8 cellular contexts compared by ENCODE assay signal in genomic region chr12:123971770-123972447, GRCh38. TPM values are rescaled to one million over a fixed set of nuclear protein-coding genes. Genes with fewer than 3 reads are reported as not detected.
A peak's percentile ranks its signal among the peaks of the same experiment; 100 is the strongest.
DNase-seq lines count a peak whose midpoint lies in the region; ATAC-seq, FAIRE-seq and TF ChIP-seq lines count a peak whose summit lies in the region.

No MANE protein-coding gene starts in this region.

- H3K4me1 ChIP-seq in HUES6 (ENCODE audit: control insufficient read depth, insufficient read depth, low read length) (peaks cover 4% of the 10 kb centered on the region), K562 (replicated peaks in 1 of 2; ENCODE audit: control insufficient read depth in 2 of 2, insufficient read depth in 2 of 2, low read length in 2 of 2) (peaks cover 16 to 25% of the 10 kb centered on the region in 2 experiments; a peak in 4 of 5 replicates), skeletal muscle tissue (ENCODE audit: control insufficient read depth in 3 of 3, insufficient read depth in 3 of 3, low read length in 3 of 3) (peaks cover 7 to 19% (median 9%) of the 10 kb centered on the region in 3 donors)

- H3K9me1 ChIP-seq in K562 (ENCODE audit: control insufficient read depth, insufficient read depth, low read length): peaks cover 2% of the 10 kb centered on the region

- peaks cover 5% of the 10 kb centered on the region for H3K36me3 ChIP-seq in HUES6 (ENCODE audit: control insufficient read depth, insufficient read depth, low read length)
- H3K36me3 ChIP-seq in K562 (ENCODE audit: control insufficient read depth, insufficient read depth, low read length): peaks cover 18% of the 10 kb centered on the region; the same call in 2 of the 3 replicates
- peaks cover 3 to 10% (median 6%) of the 10 kb centered on the region in 3 donors for H3K36me3 ChIP-seq in skeletal muscle tissue (ENCODE audit: control insufficient read depth in 3 of 3, insufficient read depth in 3 of 3, low read length in 3 of 3)

- H3K36me3 Mint-ChIP-seq in T-helper 17 cell (ENCODE audit: low read depth): peaks cover 8% of the 10 kb centered on the region

- in situ Hi-C loops in K562 (cut with MboI): no loop called here

- H3K9ac ChIP-seq in HUES6 (ENCODE audit: low read length) (peak overlapping the region; percentile 38), K562 (ENCODE audit: insufficient read depth in 1 of 2, low read depth in 2 of 2, low read length in 2 of 2) (peak overlapping the region; percentile 62 to 92), skeletal muscle tissue (ENCODE audit: low read depth in 1 of 3, low read length in 3 of 3) (peak overlapping the region; percentile 82 to 89 (median 87))

- H3K9me3 ChIP-seq in HUES6 (ENCODE audit: control insufficient read depth, insufficient read depth, low read depth, low read length) (no peaks in the 10 kb centered on the region), T-helper 17 cell (ENCODE audit: control insufficient read depth, low read length, poor library complexity, severe bottlenecking) (no peaks in the 10 kb centered on the region), K562 (replicated peaks; ENCODE audit: control insufficient read depth, insufficient read depth, low read depth, low read length) (no peaks in the 10 kb centered on the region), iPS-18c (ENCODE audit: control insufficient read depth, insufficient read depth, low read length) (no peaks in the 10 kb centered on the region), skeletal muscle tissue (ENCODE audit: control insufficient read depth in 3 of 3, low read length in 3 of 3) (no peaks in the 10 kb centered on the region)

- H3K27me3 ChIP-seq in HUES6 (ENCODE audit: control insufficient read depth, insufficient read depth, low read length) (peaks cover 76% of the 10 kb centered on the region), K562 (ENCODE audit: control insufficient read depth in 2 of 2, insufficient read depth in 2 of 2, low read length in 2 of 2) (no peaks in the 10 kb centered on the region), skeletal muscle tissue (ENCODE audit: control insufficient read depth in 3 of 3, insufficient read depth in 3 of 3, low read length in 3 of 3) (no peaks in the 10 kb centered on the region)

- WGBS in K562 (ENCODE audit: insufficient coverage, low coverage, missing lambda C conversion rate): 1% methylated on average over 36 of the region's 54 CpGs

- H2AFZ ChIP-seq in K562 (ENCODE audit: low read depth, low read length): peak overlapping the region; percentile 60

- TF ChIP-seq POLR2A in K562 (conservative IDR thresholded peaks at IDR 0.05): no peak

- no peak for TF ChIP-seq CTCF in K562 (IDR thresholded peaks at IDR 0.05 in 2 of 3, conservative IDR thresholded peaks at IDR 0.05 in 1 of 3; ENCODE audit: insufficient read depth in 2 of 3, low read depth in 1 of 3, low read length in 3 of 3)

- peak overlapping the region; percentile 85 for H3K4me2 ChIP-seq in K562 (ENCODE audit: insufficient read depth, low read length)

- no peak for TF ChIP-seq EP300 in K562 (IDR thresholded peaks at IDR 0.05; ENCODE audit: low read length)

- POLR2A ChIA-PET in K562 (lab: Yijun Ruan, JAX): interaction anchor here (0.6 to 1.0 kb wide), 3 partner anchors 28 to 939 kb away, joined by 3 to 4 read pairs (median 3); no protein-coding TSS in a partner anchor

- peak; percentile 26 for DNase-seq in AG20443 (ENCODE audit: low spot score)
- DNase-seq in T-helper 17 cell: peak in 2 of 3 donors; percentile 12 to 28
- DNase-seq in K562 (ENCODE audit: extremely low read depth in 1 of 4, low spot score in 3 of 4): peak in 3 of 4 experiments; percentile 24 to 52 (median 27)
- DNase-seq in MV-4-11 (lab: John Stamatoyannopoulos, UW): no peak

- peaks cover 29% of the 10 kb centered on the region for H3K4me1 Mint-ChIP-seq in T-helper 17 cell

- ATAC-seq in GM19452 (IDR thresholded peaks at IDR 0.05; ENCODE audit: unreplicated experiment) (peak; percentile 5), T-helper 17 cell (no peak), K562 (peak; percentile 18)

- BruUV-seq in K562 (replicated peaks; lab: Mats Ljungman, UMichigan): no TSS peak

- H3K27ac Mint-ChIP-seq in T-helper 17 cell: peak overlapping the region; percentile 84

- 0 out of 2 replicates have a peak, but pooled peaks cover 3% of the 10 kb centered on the region for H4K20me1 ChIP-seq in K562 (replicated peaks; ENCODE audit: control insufficient read depth, insufficient read depth, low read length)

- intact Hi-C loops in K562 (cut with micrococcal nuclease): no loop called here

- H3K4me3 Mint-ChIP-seq in T-helper 17 cell: peak overlapping the region; percentile 94

- H3K4me3 ChIP-seq in HUES6 (ENCODE audit: low read depth, low read length): peak overlapping the region; percentile 14
- peak overlapping the region; percentile 65 for H3K4me3 ChIP-seq in K562
- peak overlapping the region; percentile 44; the same call in 1 of the 2 replicates for H3K4me3 ChIP-seq in iPS-18c (ENCODE audit: insufficient read depth, low read depth, low read length)
- peak overlapping the region; percentile 76 to 84 (median 84) for H3K4me3 ChIP-seq in skeletal muscle tissue (ENCODE audit: low read length in 3 of 3)

- FAIRE-seq in K562 (lab: Jason Lieb, UNC): peak; percentile 42

- H3K27me3 Mint-ChIP-seq in T-helper 17 cell: no peaks in the 10 kb centered on the region

- H3K79me2 ChIP-seq in K562 (ENCODE audit: control insufficient read depth, insufficient read depth, low read length): peaks cover 42% of the 10 kb centered on the region

- H3K27ac ChIP-seq in HUES6 (ENCODE audit: low read depth, low read length) (no peak overlapping the region), K562 (ENCODE audit: extremely low read depth, low read depth, low read length) (peak overlapping the region; percentile 55; the same call in 2 of the 3 replicates), skeletal muscle tissue (ENCODE audit: low read depth, low read length) (peak overlapping the region; percentile 84)

- CTCF ChIA-PET in K562 (lab: Yijun Ruan, JAX; ENCODE audit: low intra/inter-chr PET ratio): no interaction called here

- TF ChIP-seq RAD21 in K562 (CRISPR knock-in tag; conservative IDR thresholded peaks at IDR 0.05 in 1 of 2, IDR thresholded peaks at IDR 0.05 in 1 of 2): no peak

TF ChIP-seq in K562, 482 proteins besides CTCF, POLR2A, EP300 and RAD21 (continues in another document):
- TF ChIP-seq PKNOX1 (IDR thresholded peaks at IDR 0.05): no peak
- TF ChIP-seq BCL6 (CRISPR knock-in tag; IDR thresholded peaks at IDR 0.05): no peak
- TF ChIP-seq ZNF143 (CRISPR knock-in tag; IDR thresholded peaks at IDR 0.05): no peak
- TF ChIP-seq PML (IDR thresholded peaks at IDR 0.05; ENCODE audit: low read length): no peak
- peak; percentile 17 for TF ChIP-seq PHF20 (IDR thresholded peaks at IDR 0.05; ENCODE audit: partially characterized antibody)
- no peak for TF ChIP-seq SMAD4 (CRISPR knock-in tag; conservative IDR thresholded peaks at IDR 0.05)

RNA-seq across cellular contexts. Expression of gene CCDC92, which starts 0.7 kb away (rescaled TPM):
- 10 to 100 TPM; 30.1 to 46.4 TPM for total RNA-seq in T-helper 17 cell
- 5.4 and 7.1 TPM in 2 replicates for total RNA-seq in K562 (2011; cell fraction: chromatin; rRNA removed; ENCODE audit: low replicate concordance)
- 4.5 and 5.0 TPM in 2 replicates for total RNA-seq in K562 (2011; cell fraction: nucleolus; rRNA removed)
- total RNA-seq in K562 (2011; cell fraction: nucleoplasm; rRNA removed): 4.6 and 7.2 TPM in 2 replicates
- 1.4 TPM in 2 replicates for total RNA-seq in K562 (2014; rRNA removed)
- total RNA-seq in K562 (2014; rRNA removed; fragmentation: Illumina TruSeq; extraction: Trizol): 1.3 and 1.7 TPM in 2 replicates
- 1.5 and 2.1 TPM in 2 replicates for total RNA-seq in K562 (2015; rRNA removed; fragmentation: Illumina TruSeq; extraction: Trizol)
- 4.0 and 5.9 TPM in 2 replicates for total RNA-seq in K562 (2021)
- 2.6 and 6.8 TPM in 2 replicates for polyA plus RNA-seq in K562 (2011; rRNA removed)
- polyA plus RNA-seq in K562 (2011; cell fraction: cytosol; rRNA removed): 2.4 and 6.8 TPM in 2 replicates
- polyA plus RNA-seq in K562 (2011; cell fraction: nucleus; rRNA removed): 6.6 and 11.3 TPM in 2 replicates
- polyA plus RNA-seq in K562 (2012): 4.0 and 11.0 TPM in 2 replicates
- 2.6 and 3.6 TPM in 2 replicates for polyA plus RNA-seq in K562 (2014; fragmentation: Illumina TruSeq; extraction: Trizol)
- polyA plus RNA-seq in K562 (2014; fragmentation: Nextera tagmentation; extraction: Ambion mirVana): under 1 TPM; 0.27 to 0.30 TPM
- 3.1 and 3.4 TPM in 2 replicates for polyA plus RNA-seq in K562 (2014; rRNA removed)
- 2.2 and 3.6 TPM in 2 replicates for polyA minus RNA-seq in K562 (2011; rRNA and poly(A)+ RNA removed)
- 2.2 and 5.6 TPM in 2 replicates for polyA minus RNA-seq in K562 (2011; cell fraction: cytosol; rRNA and poly(A)+ RNA removed)
- polyA minus RNA-seq in K562 (2011; cell fraction: nucleus; rRNA and poly(A)+ RNA removed): 3.8 and 8.9 TPM in 2 replicates
- 2.6 TPM for total RNA-seq in skeletal muscle tissue

RNA-seq across cellular contexts. Expression of gene ZNF664, which starts 1.1 kb away (rescaled TPM):
- total RNA-seq in T-helper 17 cell (10 to 100 TPM; 33.7 to 42.1 TPM), K562 (2014; rRNA removed) (31.1 and 34.5 TPM in 2 replicates), K562 (2014; rRNA removed; fragmentation: Illumina TruSeq; extraction: Trizol) (69.9 and 73.6 TPM in 2 replicates), K562 (2015; rRNA removed; fragmentation: Illumina TruSeq; extraction: Trizol) (59.6 and 63.6 TPM in 2 replicates), K562 (2021) (75.5 and 82.5 TPM in 2 replicates), skeletal muscle tissue (25.1 TPM)
- total RNA-seq in K562 (2011; cell fraction: chromatin; rRNA removed; ENCODE audit: low replicate concordance): 30.4 and 40.8 TPM in 2 replicates
- total RNA-seq in K562 (2011; cell fraction: nucleolus; rRNA removed): 22.5 and 24.2 TPM in 2 replicates
- 37.6 and 62.4 TPM in 2 replicates for total RNA-seq in K562 (2011; cell fraction: nucleoplasm; rRNA removed)
- polyA plus RNA-seq in K562 (2011; rRNA removed) (64.8 and 90.3 TPM in 2 replicates), K562 (2014; fragmentation: Illumina TruSeq; extraction: Trizol) (78.3 and 101 TPM in 2 replicates), K562 (2014; fragmentation: Nextera tagmentation; extraction: Ambion mirVana) (1 to 10 TPM; 3.3 to 6.3 TPM), K562 (2014; rRNA removed) (59.1 and 59.4 TPM in 2 replicates)
- 29.8 and 49.5 TPM in 2 replicates for polyA plus RNA-seq in K562 (2011; cell fraction: cytosol; rRNA removed)
- 44.5 and 52.5 TPM in 2 replicates for polyA plus RNA-seq in K562 (2011; cell fraction: nucleus; rRNA removed)
- 48.0 and 52.7 TPM in 2 replicates for polyA plus RNA-seq in K562 (2012)
- polyA minus RNA-seq in K562 (2011; rRNA and poly(A)+ RNA removed): 46.6 and 47.8 TPM in 2 replicates
- 26.5 and 29.5 TPM in 2 replicates for polyA minus RNA-seq in K562 (2011; cell fraction: cytosol; rRNA and poly(A)+ RNA removed)
- polyA minus RNA-seq in K562 (2011; cell fraction: nucleus; rRNA and poly(A)+ RNA removed): 28.0 and 52.0 TPM in 2 replicates

Comparison
In these comparisons a context has a peak if more than half of its experiments do, and no peak if none do; other contexts are left out.
1. H3K4me3 ChIP-seq: peak in every context shown above with its lines; median percentile 84 in skeletal muscle tissue; 65 in K562; 44 in iPS-18c; 14 in HUES6.